In genomic region chr17:45432405-45433113, GRCh38 we compare ENCODE assay signal across 8 cellular contexts. TPM values are rescaled to one million over a fixed set of nuclear protein-coding genes. Genes with fewer than 3 reads are reported as not detected.
DNase-seq lines count a peak whose midpoint lies in the region; ATAC-seq and TF ChIP-seq lines count a peak whose summit lies in the region.

A gene with protein sequence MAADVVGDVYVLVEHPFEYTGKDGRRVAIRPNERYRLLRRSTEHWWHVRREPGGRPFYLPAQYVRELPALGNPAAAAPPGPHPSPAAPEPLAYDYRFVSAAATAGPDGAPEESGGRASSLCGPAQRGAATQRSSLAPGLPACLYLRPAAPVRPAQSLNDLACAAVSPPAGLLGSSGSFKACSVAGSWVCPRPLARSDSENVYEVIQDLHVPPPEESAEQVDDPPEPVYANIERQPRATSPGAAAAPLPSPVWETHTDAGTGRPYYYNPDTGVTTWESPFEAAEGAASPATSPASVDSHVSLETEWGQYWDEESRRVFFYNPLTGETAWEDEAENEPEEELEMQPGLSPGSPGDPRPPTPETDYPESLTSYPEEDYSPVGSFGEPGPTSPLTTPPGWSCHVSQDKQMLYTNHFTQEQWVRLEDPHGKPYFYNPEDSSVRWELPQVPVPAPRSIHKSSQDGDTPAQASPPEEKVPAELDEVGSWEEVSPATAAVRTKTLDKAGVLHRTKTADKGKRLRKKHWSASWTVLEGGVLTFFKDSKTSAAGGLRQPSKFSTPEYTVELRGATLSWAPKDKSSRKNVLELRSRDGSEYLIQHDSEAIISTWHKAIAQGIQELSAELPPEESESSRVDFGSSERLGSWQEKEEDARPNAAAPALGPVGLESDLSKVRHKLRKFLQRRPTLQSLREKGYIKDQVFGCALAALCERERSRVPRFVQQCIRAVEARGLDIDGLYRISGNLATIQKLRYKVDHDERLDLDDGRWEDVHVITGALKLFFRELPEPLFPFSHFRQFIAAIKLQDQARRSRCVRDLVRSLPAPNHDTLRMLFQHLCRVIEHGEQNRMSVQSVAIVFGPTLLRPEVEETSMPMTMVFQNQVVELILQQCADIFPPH (minus strand): TSS chr17:45432870. CDS start chr17:45430279, 2,591 bp downstream.

- no peak within 1 kb of the TSS for H3K27ac ChIP-seq in CD4-positive, alpha-beta T cell (ENCODE audit: low read depth, low read length)
- H3K27ac ChIP-seq in heart right ventricle (peak within 1 kb of the TSS; percentile 41 to 94 (median 90)), psoas muscle (peak within 1 kb of the TSS; percentile 10)

- H3K27ac Mint-ChIP-seq in CD4-positive, alpha-beta T cell: peak within 1 kb of the TSS; percentile 30
- H3K27ac Mint-ChIP-seq in activated T-helper 1 cell treated with anti-CD3 and anti-CD28 coated beads, Interleukin-12 subunit alpha, Interleukin-12 subunit beta, Interleukin-2, Interleukin-4 antibody, amounts not matched to agents 30 ng/mL and 10 ng/mL and 1 ng/mL, durations not matched to agents 14 hours and 24 hours and 36 hours: no peak within 1 kb of the TSS

- POLR2A ChIA-PET in CD4-positive, alpha-beta T cell (lab: Charles Lee): no interaction called here

- peak within 1 kb of the TSS; percentile 86 for H3K4me3 Mint-ChIP-seq in CD4-positive, alpha-beta T cell
- peak within 1 kb of the TSS; percentile 79 for H3K4me3 Mint-ChIP-seq in activated T-helper 1 cell treated with anti-CD3 and anti-CD28 coated beads, Interleukin-12 subunit alpha, Interleukin-12 subunit beta, Interleukin-2, Interleukin-4 antibody, amounts not matched to agents 30 ng/mL and 10 ng/mL and 1 ng/mL, durations not matched to agents 14 hours and 24 hours and 36 hours

- no peak for DNase-seq in CD4-positive, alpha-beta T cell
- no peak for DNase-seq in Jurkat, Clone E6-1 (ENCODE audit: low read depth, low spot score)
- no peak for DNase-seq in activated T-helper 1 cell treated with anti-CD3 and anti-CD28 coated beads, Interleukin-12 subunit alpha, Interleukin-12 subunit beta, Interleukin-2, Interleukin-4 antibody, amounts not matched to agents 30 ng/mL and 10 ng/mL and 1 ng/mL, durations not matched to agents 14 hours and 24 hours and 36 hours (ENCODE audit: low spot score)
- DNase-seq in heart right ventricle (peak; percentile 77), psoas muscle (peak; percentile 62 to 80), ACHN (no peak)
- no peak for DNase-seq in activated CD4-positive, CD25-positive, alpha-beta regulatory T cell (lab: John Stamatoyannopoulos, UW)

- H3K9me3 ChIP-seq in CD4-positive, alpha-beta T cell (ENCODE audit: control insufficient read depth, low read length): no peaks in the 10 kb centered on the region
- H3K9me3 ChIP-seq in heart right ventricle (no peaks in the 10 kb centered on the region), psoas muscle (no peaks in the 10 kb centered on the region)

- H3K27me3 ChIP-seq in CD4-positive, alpha-beta T cell (ENCODE audit: control insufficient read depth, insufficient read depth, low read length): no peaks in the 10 kb centered on the region
- H3K27me3 ChIP-seq in heart right ventricle (peaks cover 12 to 31% (median 27%) of the 10 kb centered on the region in 7 donors), psoas muscle (ENCODE audit: insufficient read depth in 3 of 3, low read length in 2 of 3) (peaks cover 0 to 56% (median 25%) of the 10 kb centered on the region in 3 donors)

- H3K36me3 ChIP-seq in heart right ventricle (peaks cover 0 to 32% (median 18%) of the 10 kb centered on the region in 9 donors), psoas muscle (ENCODE audit: insufficient read depth in 1 of 2, low read depth in 1 of 2) (peaks cover 0 to 33% of the 10 kb centered on the region in 2 donors)

- TF ChIP-seq CTCF in CD4-positive, alpha-beta T cell (IDR thresholded peaks at IDR 0.05): no peak
- TF ChIP-seq CTCF in heart right ventricle (IDR thresholded peaks at IDR 0.05) (no peak), psoas muscle (IDR thresholded peaks at IDR 0.05) (no peak)

- H3K4me3 ChIP-seq in Jurkat, Clone E6-1 (ENCODE audit: low read length): peak within 1 kb of the TSS; percentile 49
- peak within 1 kb of the TSS; percentile 44 to 77 (median 64) for H3K4me3 ChIP-seq in heart right ventricle
- peak within 1 kb of the TSS; percentile 65 for H3K4me3 ChIP-seq in psoas muscle

- peak; percentile 22 for ATAC-seq in CD4-positive, alpha-beta T cell (ENCODE audit: poor library complexity)
- ATAC-seq in heart right ventricle (peak; percentile 60 to 80 (median 69)), psoas muscle (peak; percentile 14 to 28 (median 26)), HG03159 (IDR thresholded peaks at IDR 0.05; ENCODE audit: unreplicated experiment) (no peak)

- in situ Hi-C loops in ACHN (cut with HindIII; ENCODE audit: low pct_ligation_motif_present, low pct_unique_long_range_greater_than_20kb, low sequenced_read_pairs): no loop called here

- WGBS in heart right ventricle, 2 donors: 2% methylated on average over 41 to 60 of the region's 64 CpGs
- WGBS in psoas muscle, 3 donors: 4 to 9% (median 4%) methylated on average over 35 to 64 of the region's 64 CpGs

- H3K9me3 Mint-ChIP-seq in CD4-positive, alpha-beta T cell: no peaks in the 10 kb centered on the region
- no peaks in the 10 kb centered on the region for H3K9me3 Mint-ChIP-seq in activated T-helper 1 cell treated with anti-CD3 and anti-CD28 coated beads, Interleukin-12 subunit alpha, Interleukin-12 subunit beta, Interleukin-2, Interleukin-4 antibody, amounts not matched to agents 30 ng/mL and 10 ng/mL and 1 ng/mL, durations not matched to agents 14 hours and 24 hours and 36 hours

- peaks cover 19% of the 10 kb centered on the region for H3K4me1 Mint-ChIP-seq in CD4-positive, alpha-beta T cell (ENCODE audit: low read depth)
- H3K4me1 Mint-ChIP-seq in activated T-helper 1 cell treated with anti-CD3 and anti-CD28 coated beads, Interleukin-12 subunit alpha, Interleukin-12 subunit beta, Interleukin-2, Interleukin-4 antibody, amounts not matched to agents 30 ng/mL and 10 ng/mL and 1 ng/mL, durations not matched to agents 14 hours and 24 hours and 36 hours (ENCODE audit: low read depth): peaks cover 27% of the 10 kb centered on the region

- intact Hi-C loops in CD4-positive, alpha-beta T cell (cut with DNase I, micrococcal nuclease): no loop called here
- intact Hi-C loops in activated T-helper 1 cell treated with anti-CD3 and anti-CD28 coated beads, Interleukin-12 subunit alpha, Interleukin-12 subunit beta, Interleukin-2, Interleukin-4 antibody, amounts not matched to agents 30 ng/mL and 10 ng/mL and 1 ng/mL, durations not matched to agents 14 hours and 24 hours and 36 hours (cut with micrococcal nuclease): no loop called here
- intact Hi-C loops in heart right ventricle (cut with DNase I): no loop called here
- intact Hi-C loops in psoas muscle (cut with DNase I): loop anchor here in 1 of 2 donors (10.0 kb wide), 1 partner anchor 152 kb away; no protein-coding TSS in a partner anchor

- CTCF ChIA-PET in CD4-positive, alpha-beta T cell (lab: Charles Lee): no interaction called here

- H3K27me3 Mint-ChIP-seq in CD4-positive, alpha-beta T cell: no peaks in the 10 kb centered on the region
- H3K27me3 Mint-ChIP-seq in activated T-helper 1 cell treated with anti-CD3 and anti-CD28 coated beads, Interleukin-12 subunit alpha, Interleukin-12 subunit beta, Interleukin-2, Interleukin-4 antibody, amounts not matched to agents 30 ng/mL and 10 ng/mL and 1 ng/mL, durations not matched to agents 14 hours and 24 hours and 36 hours (ENCODE audit: insufficient read depth): no peaks in the 10 kb centered on the region

- H3K4me1 ChIP-seq in heart right ventricle (peaks cover 20 to 56% (median 46%) of the 10 kb centered on the region in 9 donors), psoas muscle (peaks cover 22% of the 10 kb centered on the region)

- H3K36me3 Mint-ChIP-seq in CD4-positive, alpha-beta T cell (ENCODE audit: low read depth): peaks cover 12% of the 10 kb centered on the region
- H3K36me3 Mint-ChIP-seq in activated T-helper 1 cell treated with anti-CD3 and anti-CD28 coated beads, Interleukin-12 subunit alpha, Interleukin-12 subunit beta, Interleukin-2, Interleukin-4 antibody, amounts not matched to agents 30 ng/mL and 10 ng/mL and 1 ng/mL, durations not matched to agents 14 hours and 24 hours and 36 hours (ENCODE audit: low read depth): peaks cover 3% of the 10 kb centered on the region

RNA-seq across cellular contexts. Expression of the gene that starts here (rescaled TPM):
- 10 to 100 TPM; 33.3 to 35.2 TPM for total RNA-seq in CD4-positive, alpha-beta T cell
- polyA plus RNA-seq in Jurkat, Clone E6-1 (2012; ENCODE audit: insufficient read depth, insufficient read length): 35.7 TPM
- total RNA-seq in activated T-helper 1 cell treated with anti-CD3 and anti-CD28 coated beads, Interleukin-12 subunit alpha, Interleukin-12 subunit beta, Interleukin-2, Interleukin-4 antibody, amounts not matched to agents 30 ng/mL and 10 ng/mL and 1 ng/mL, durations not matched to agents 14 hours and 24 hours and 36 hours: 47.9 and 59.1 TPM in 2 replicates
- 10 to 100 TPM; 15.2 to 46.9 (median 25.3) TPM for total RNA-seq in heart right ventricle
- 10 to 100 TPM; 17.9 to 65.8 TPM for polyA plus RNA-seq in heart right ventricle
- total RNA-seq in psoas muscle: 1 to 10 TPM; 4.8 to 8.1 (median 6.7) TPM
- polyA plus RNA-seq in psoas muscle: 1 to 10 TPM; 3.4 to 8.9 (median 3.5) TPM

Comparison
In these comparisons a context has a peak if more than half of its experiments do, and no peak if none do; other contexts are left out.
1. DNase-seq: peak in heart right ventricle (2 of 2) and psoas muscle (2 of 2); none in CD4-positive, alpha-beta T cell (0 of 10), Jurkat, Clone E6-1 (single experiment), activated T-helper 1 cell treated with anti-CD3 and anti-CD28 coated beads, Interleukin-12 subunit alpha, Interleukin-12 subunit beta, Interleukin-2, Interleukin-4 antibody, amounts not matched to agents 30 ng/mL and 10 ng/mL and 1 ng/mL, durations not matched to agents 14 hours and 24 hours and 36 hours (single experiment), ACHN (single experiment) and activated CD4-positive, CD25-positive, alpha-beta regulatory T cell (0 of 4).
2. Peak in every context shown above with its lines, with median percentiles within 50 percentile points of each other: H3K4me3 ChIP-seq.